8 cellular contexts compared by ENCODE assay signal in the genomic region with DNA sequence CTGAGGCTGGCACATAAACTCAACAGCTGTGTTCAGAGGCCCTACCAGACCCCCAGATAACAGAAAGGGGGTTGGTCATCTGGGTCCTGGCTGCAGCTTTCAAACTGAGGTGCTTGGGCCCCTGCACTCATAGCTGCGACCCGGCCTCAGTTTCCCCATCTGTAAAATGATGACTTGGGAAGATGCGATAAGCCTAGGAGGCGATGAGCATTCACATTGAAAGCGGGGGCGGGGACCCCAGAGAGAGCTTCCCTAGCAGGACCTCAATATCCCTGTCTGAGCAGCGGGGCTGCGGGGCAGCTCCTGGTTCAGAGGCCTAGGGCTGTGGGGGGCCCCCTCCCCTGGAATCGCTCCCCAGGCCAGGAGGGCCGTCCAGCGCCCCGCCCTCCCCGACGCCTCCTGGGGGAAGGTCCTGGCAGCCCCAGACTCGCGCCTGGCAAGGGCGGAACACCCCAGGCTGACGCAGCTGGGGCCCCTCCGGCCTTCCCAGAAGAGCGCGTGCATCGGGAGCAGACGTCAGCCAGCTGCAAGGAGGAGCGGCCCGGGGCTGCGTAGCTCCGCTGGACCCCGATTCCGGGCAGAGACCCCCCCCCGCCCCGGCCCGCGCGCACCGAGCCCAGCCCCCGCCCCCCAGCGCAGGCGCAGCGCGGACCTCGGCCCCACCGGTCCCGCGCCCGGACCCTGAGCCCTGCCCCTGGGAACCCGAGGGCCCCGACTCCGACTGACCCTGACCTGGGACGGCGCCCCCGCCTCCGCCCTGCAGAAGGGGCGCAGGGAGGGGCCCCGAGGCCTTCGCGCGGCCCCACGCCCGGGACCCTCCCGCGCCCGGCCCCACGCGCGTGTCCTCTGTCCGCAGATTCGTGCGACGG.
A peak's percentile ranks its signal among the peaks of the same experiment; 100 is the strongest.
DNase-seq lines count a peak whose midpoint lies in the region; ATAC-seq, FAIRE-seq and TF ChIP-seq lines count a peak whose summit lies in the region.

No MANE protein-coding gene starts in this region.

- H3K9me3 ChIP-seq in SK-N-MC (ENCODE audit: low read depth, low read length): no peaks in the 10 kb centered on the region

- H3K4me3 ChIP-seq in AG04449 (ENCODE audit: low read depth, low read length): peak overlapping the region; percentile 64
- H3K4me3 ChIP-seq in SK-N-MC: peak overlapping the region; percentile 88
- peak overlapping the region; percentile 67 for H3K4me3 ChIP-seq in choroid plexus epithelial cell (ENCODE audit: low read depth, low read length)

- CTCF ChIA-PET in AG04449 (lab: Yijun Ruan, JAX): interaction anchor here (0.7 to 1.7 kb wide), 7 partner anchors 11 to 174 kb away, joined by 3 to 7 read pairs (median 3); partner anchors contain the start of gene RNF126

- H3K36me3 ChIP-seq in SK-N-MC (ENCODE audit: insufficient read depth, low read length): no peaks in the 10 kb centered on the region

- TF ChIP-seq CTCF in AG04449 (IDR thresholded peaks at IDR 0.05; ENCODE audit: insufficient read depth, low read length, missing control alignments): peak; percentile 18
- TF ChIP-seq CTCF in choroid plexus epithelial cell (conservative IDR thresholded peaks at IDR 0.05; ENCODE audit: low read depth, low read length): no peak

- POLR2A ChIA-PET in AG04449 (lab: Yijun Ruan, JAX): interaction anchor here (1.5 kb wide), 1 partner anchor 16 kb away, joined by 6 read pairs; the partner anchor contains the start of gene RNF126

- peak overlapping the region; percentile 90 for H3K9ac ChIP-seq in SK-N-MC (ENCODE audit: insufficient read length)

- ATAC-seq in HG03066 (IDR thresholded peaks at IDR 0.05; ENCODE audit: low read depth, unreplicated experiment): peak; percentile 15

- FAIRE-seq in GM18507 (lab: Jason Lieb, UNC): peak; percentile 31

- peak overlapping the region; percentile 84 for H3K27ac ChIP-seq in SK-N-MC

- DNase-seq in AG04449 (ENCODE audit: low read depth, low spot score): no peak
- no peak for DNase-seq in GM18507 (ENCODE audit: extremely low spot score, insufficient read length, low read depth)
- no peak for DNase-seq in SK-N-MC (ENCODE audit: low read depth, low spot score)
- peak; percentile 90 for DNase-seq in choroid plexus epithelial cell (ENCODE audit: low read depth)
- peak; percentile 82 for DNase-seq in left kidney (ENCODE audit: low read depth, low spot score)
- peak; percentile 31 for DNase-seq in stimulated activated CD4-positive, alpha-beta T cell treated with anti-CD3 and anti-CD28 coated beads, Interleukin-1b, Interleukin-23, amount 100 ng/mL, for 48 hours
- no peak for DNase-seq in NCI-H510A treated with DMSO at 0.1 percent for 48 hours (lab: John Stamatoyannopoulos, UW)

Comparison
In these comparisons a context has a peak if more than half of its experiments do, and no peak if none do; other contexts are left out.
1. DNase-seq: peak in choroid plexus epithelial cell (single experiment), left kidney (single experiment) and stimulated activated CD4-positive, alpha-beta T cell treated with anti-CD3 and anti-CD28 coated beads, Interleukin-1b, Interleukin-23, amount 100 ng/mL, for 48 hours (single experiment); none in AG04449 (single experiment), GM18507 (single experiment), SK-N-MC (single experiment) and NCI-H510A treated with DMSO at 0.1 percent for 48 hours (single experiment).
2. Peak in every context shown above with its lines, with median percentiles within 50 percentile points of each other: H3K4me3 ChIP-seq.